In genomic region chr14:35305633-35306032, GRCh38 we compare ENCODE assay signal across 22 cellular contexts. TPM values are rescaled to one million over a fixed set of nuclear protein-coding genes. Genes with fewer than 3 reads are reported as not detected.
DNase-seq lines count a peak whose midpoint lies in the region; ATAC-seq and TF ChIP-seq lines count a peak whose summit lies in the region.
"Had no signal": no experiment of that assay in that cellular context is flagged by ENCODE, and none has a peak within 500 bp of the region (broad histone marks: within the 10 kb centered on the region; RNA-seq: fewer than 3 reads in every experiment).

No MANE protein-coding gene starts in this region.

- peak overlapping the region; percentile 49 for H3K27ac Mint-ChIP-seq in central memory CD8-positive, alpha-beta T cell (ENCODE audit: low read depth)
- no peak overlapping the region for H3K27ac Mint-ChIP-seq in WTC11
- H3K27ac Mint-ChIP-seq: GM23338, HFFc6, IgD-negative memory B cell had no signal

- TF ChIP-seq CTCF in RWPE1 (conservative IDR thresholded peaks at IDR 0.05; ENCODE audit: low read depth), result no peak
- TF ChIP-seq CTCF in foreskin keratinocyte (conservative IDR thresholded peaks at IDR 0.05), result no peak
- TF ChIP-seq CTCF in right lobe of liver (IDR thresholded peaks at IDR 0.05), result no peak
- TF ChIP-seq CTCF in WTC11 (IDR thresholded peaks at IDR 0.05), result no peak

- H3K27me3 ChIP-seq in foreskin keratinocyte (no peaks in the 10 kb centered on the region), right lobe of liver (no peaks in the 10 kb centered on the region), aorta (ENCODE audit: control insufficient read depth in 1 of 2, insufficient read depth in 2 of 2, low read length in 1 of 2) (no peaks in the 10 kb centered on the region)
- H3K27me3 ChIP-seq: BE2C had no signal

- CTCF ChIA-PET in RWPE1 (lab: Yijun Ruan, JAX) (interaction anchor here (0.7 kb wide), 1 partner anchor 324 kb away, joined by 5 read pairs; no protein-coding TSS in a partner anchor), WTC11 (lab: Charles Lee) (no interaction called here)

- TF ChIP-seq POLR2A in right lobe of liver (IDR thresholded peaks at IDR 0.05), result no peak

- H3K36me3 Mint-ChIP-seq in central memory CD8-positive, alpha-beta T cell (ENCODE audit: insufficient read depth), result peaks cover 41% of the 10 kb centered on the region
- H3K36me3 Mint-ChIP-seq in WTC11, result peaks cover 26% of the 10 kb centered on the region

- H3K27me3 Mint-ChIP-seq in central memory CD8-positive, alpha-beta T cell, result no peaks in the 10 kb centered on the region
- no peaks in the 10 kb centered on the region for H3K27me3 Mint-ChIP-seq in WTC11 (ENCODE audit: low read depth)
- H3K27me3 Mint-ChIP-seq: CD4-positive, CD25-positive, alpha-beta regulatory T cell; CD8-positive, alpha-beta memory T cell; IgD-negative memory B cell had no signal

- WGBS in right lobe of liver (ENCODE audit: insufficient coverage, low coverage, low lambda C conversion rate, missing lambda C conversion rate), result 34% methylated on average over 2 of the region's 3 CpGs
- WGBS in aorta, 2 donors, result 79 to 88% methylated on average over 3 of the region's 3 CpGs

- H3K27ac ChIP-seq in RWPE1, result peak overlapping the region; percentile 43
- H3K27ac ChIP-seq in foreskin keratinocyte, result peak overlapping the region; percentile 2
- no peak overlapping the region for H3K27ac ChIP-seq in right lobe of liver
- H3K27ac ChIP-seq in aorta (ENCODE audit: low read depth in 1 of 2, low read length in 2 of 2), result no peak overlapping the region
- H3K27ac ChIP-seq: HL-60 had no signal

- H3K4me1 Mint-ChIP-seq in central memory CD8-positive, alpha-beta T cell, result peaks cover 31% of the 10 kb centered on the region
- H3K4me1 Mint-ChIP-seq in WTC11, result no peaks in the 10 kb centered on the region; the same call in 1 of the 2 replicates
- H3K4me1 Mint-ChIP-seq: GM23338 had no signal

- POLR2A ChIA-PET in RWPE1 (lab: Yijun Ruan, JAX; ENCODE audit: low non-redundant PET) (no interaction called here), WTC11 (lab: Charles Lee) (no interaction called here)

- no peaks in the 10 kb centered on the region for H3K9me3 Mint-ChIP-seq in central memory CD8-positive, alpha-beta T cell
- no peaks in the 10 kb centered on the region for H3K9me3 Mint-ChIP-seq in WTC11
- H3K9me3 Mint-ChIP-seq: CD4-positive, CD25-positive, alpha-beta regulatory T cell; CD8-positive, alpha-beta memory T cell; GM23338; HFFc6; IgD-negative memory B cell had no signal

- intact Hi-C loops in right lobe of liver (cut with DNase I) (no loop called here), aorta (cut with DNase I) (no loop called here)

- no peak overlapping the region for H3K4me3 ChIP-seq in right lobe of liver
- H3K4me3 ChIP-seq in aorta (ENCODE audit: low read length in 2 of 2), result no peak overlapping the region
- H3K4me3 ChIP-seq: GM12878, GM23338 had no signal

- DNase-seq in RWPE1 (ENCODE audit: low spot score), result no peak
- DNase-seq in central memory CD8-positive, alpha-beta T cell (ENCODE audit: low spot score in 2 of 2), result no peak
- no peak for DNase-seq in foreskin keratinocyte
- no peak for DNase-seq in right lobe of liver
- no peak for DNase-seq in aorta
- no peak for DNase-seq in WTC11 (ENCODE audit: low spot score)
- DNase-seq: BE2C; C1 segment of cervical spinal cord; CD4-positive, CD25-positive, alpha-beta regulatory T cell; CD8-positive, alpha-beta memory T cell; COR-L47; DMS 273 treated with DMSO at 0.1 percent for 48 hours; DMS53; DND-41; EL; HFFc6 had no signal

- peaks cover 11% of the 10 kb centered on the region for H3K4me1 ChIP-seq in foreskin keratinocyte
- peaks cover 0 to 1% (median 0%) of the 10 kb centered on the region in 4 donors for H3K4me1 ChIP-seq in right lobe of liver
- H3K4me1 ChIP-seq in aorta (ENCODE audit: control insufficient read depth in 1 of 2, insufficient read depth in 2 of 2, low read length in 2 of 2), result peaks cover 0 to 3% of the 10 kb centered on the region in 2 donors

- no peak for ATAC-seq in central memory CD8-positive, alpha-beta T cell (replicated peaks; ENCODE audit: extremely low read depth, poor library complexity, severe bottlenecking)
- ATAC-seq in foreskin keratinocyte (no peak), right lobe of liver (peak in 3 of 4 donors; percentile 28 to 58 (median 46)), GM21717 (IDR thresholded peaks at IDR 0.05; ENCODE audit: unreplicated experiment) (no peak), aorta (ENCODE audit: low FRiP score) (no peak), WTC11 (no peak)
- ATAC-seq: GM12878, GM23338, HCT116 had no signal

- H3K36me3 ChIP-seq in right lobe of liver (peaks cover 0 to 29% (median 15%) of the 10 kb centered on the region in 4 donors), aorta (ENCODE audit: control insufficient read depth in 1 of 2, insufficient read depth in 2 of 2, low read length in 1 of 2) (no peaks in the 10 kb centered on the region)

- no peak overlapping the region for H3K4me3 Mint-ChIP-seq in central memory CD8-positive, alpha-beta T cell
- no peak overlapping the region for H3K4me3 Mint-ChIP-seq in WTC11
- H3K4me3 Mint-ChIP-seq: CD8-positive, alpha-beta memory T cell; GM23338; HFFc6; IgD-negative memory B cell had no signal

- H3K9me3 ChIP-seq in right lobe of liver (no peaks in the 10 kb centered on the region), aorta (ENCODE audit: control insufficient read depth, low read length) (no peaks in the 10 kb centered on the region)
- H3K9me3 ChIP-seq: BE2C had no signal

TF ChIP-seq in WTC11, 78 proteins besides CTCF, POLR2A, EP300 and RAD21 (continues in another document):
- TF ChIP-seq USF2 (CRISPR knock-in tag; IDR thresholded peaks at IDR 0.05) (no peak), E2F4 (CRISPR knock-in tag; IDR thresholded peaks at IDR 0.05; ENCODE audit: borderline replicate concordance, low read depth) (no peak), ZNF232 (CRISPR knock-in tag; IDR thresholded peaks at IDR 0.05) (no peak), ZNF138 (CRISPR knock-in tag; conservative IDR thresholded peaks at IDR 0.05) (no peak), ARID4B (CRISPR knock-in tag; IDR thresholded peaks at IDR 0.05; ENCODE audit: borderline replicate concordance) (no peak), ZBTB43 (CRISPR knock-in tag; IDR thresholded peaks at IDR 0.05) (no peak), GABPB1 (CRISPR knock-in tag; IDR thresholded peaks at IDR 0.05) (no peak)

RNA-seq across cellular contexts. Expression of gene PSMA6, which starts 13.5 kb away (rescaled TPM):
- total RNA-seq in foreskin keratinocyte (201 and 215 TPM in 2 replicates), right lobe of liver (100 to 1,000 TPM in 1 of 6 experiments, 10 to 100 TPM in 5; 66.9 to 122 (median 81.1) TPM), aorta (100 to 1,000 TPM in 1 of 2 donors, 10 to 100 TPM in 1; 91.6 to 109 TPM), WTC11 (2021) (197 to 215 TPM (median 210 TPM) in 3 replicates)
- polyA plus RNA-seq in foreskin keratinocyte (250 and 265 TPM in 2 replicates), aorta (100 to 1,000 TPM in 1 of 2 donors, 10 to 100 TPM in 1; 95.7 to 174 TPM)

Comparison
In these comparisons a context has a peak if more than half of its experiments do, and no peak if none do; other contexts are left out.
1. H3K27ac ChIP-seq: peak in RWPE1 (single experiment) and foreskin keratinocyte (single experiment); none in right lobe of liver (0 of 3) and aorta (0 of 2).
2. ATAC-seq: peak in right lobe of liver (3 of 4); none in central memory CD8-positive, alpha-beta T cell (single experiment), foreskin keratinocyte (single experiment), GM21717 (single experiment), aorta (single experiment) and WTC11 (single experiment).